Comparison of ENCODE assay signal across 1 cellular context in the genomic region with DNA sequence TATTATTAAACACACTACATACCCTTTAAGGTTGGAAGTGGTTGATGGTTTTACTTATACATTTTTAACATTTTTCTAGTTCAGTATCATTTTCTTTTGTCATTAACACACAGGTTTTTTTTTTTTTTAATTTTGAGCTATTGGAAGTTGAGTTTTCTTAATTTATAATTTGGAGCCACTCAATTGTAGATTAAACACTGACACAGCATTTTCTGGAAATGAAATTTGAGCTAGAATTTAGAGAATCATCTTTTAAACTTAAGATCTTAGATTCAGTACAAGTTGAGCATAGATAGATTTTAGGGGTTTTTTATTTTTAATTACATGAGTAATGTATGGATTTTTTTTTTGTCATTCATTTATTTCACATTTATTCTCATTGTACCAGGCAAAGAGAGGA.
TF ChIP-seq lines count a peak whose summit lies in the region.

No MANE protein-coding gene starts in this region.

TF ChIP-seq in K562, 482 proteins besides CTCF, POLR2A, EP300 and RAD21:
- peak; percentile 42; the same call in 1 of the 2 replicates for TF ChIP-seq MAFK (IDR thresholded peaks at IDR 0.05; ENCODE audit: low read length)
- TF ChIP-seq, protein P1, sequence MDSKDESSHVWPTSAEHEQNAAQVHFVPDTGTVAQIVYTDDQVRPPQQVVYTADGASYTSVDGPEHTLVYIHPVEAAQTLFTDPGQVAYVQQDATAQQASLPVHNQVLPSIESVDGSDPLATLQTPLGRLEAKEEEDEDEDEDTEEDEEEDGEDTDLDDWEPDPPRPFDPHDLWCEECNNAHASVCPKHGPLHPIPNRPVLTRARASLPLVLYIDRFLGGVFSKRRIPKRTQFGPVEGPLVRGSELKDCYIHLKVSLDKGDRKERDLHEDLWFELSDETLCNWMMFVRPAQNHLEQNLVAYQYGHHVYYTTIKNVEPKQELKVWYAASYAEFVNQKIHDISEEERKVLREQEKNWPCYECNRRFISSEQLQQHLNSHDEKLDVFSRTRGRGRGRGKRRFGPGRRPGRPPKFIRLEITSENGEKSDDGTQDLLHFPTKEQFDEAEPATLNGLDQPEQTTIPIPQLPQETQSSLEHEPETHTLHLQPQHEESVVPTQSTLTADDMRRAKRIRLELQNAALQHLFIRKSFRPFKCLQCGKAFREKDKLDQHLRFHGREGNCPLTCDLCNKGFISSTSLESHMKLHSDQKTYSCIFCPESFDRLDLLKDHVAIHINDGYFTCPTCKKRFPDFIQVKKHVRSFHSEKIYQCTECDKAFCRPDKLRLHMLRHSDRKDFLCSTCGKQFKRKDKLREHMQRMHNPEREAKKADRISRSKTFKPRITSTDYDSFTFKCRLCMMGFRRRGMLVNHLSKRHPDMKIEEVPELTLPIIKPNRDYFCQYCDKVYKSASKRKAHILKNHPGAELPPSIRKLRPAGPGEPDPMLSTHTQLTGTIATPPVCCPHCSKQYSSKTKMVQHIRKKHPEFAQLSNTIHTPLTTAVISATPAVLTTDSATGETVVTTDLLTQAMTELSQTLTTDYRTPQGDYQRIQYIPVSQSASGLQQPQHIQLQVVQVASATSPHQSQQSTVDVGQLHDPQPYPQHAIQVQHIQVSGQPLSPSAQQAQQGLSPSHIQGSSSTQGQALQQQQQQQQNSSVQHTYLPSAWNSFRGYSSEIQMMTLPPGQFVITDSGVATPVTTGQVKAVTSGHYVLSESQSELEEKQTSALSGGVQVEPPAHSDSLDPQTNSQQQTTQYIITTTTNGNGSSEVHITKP (IDR thresholded peaks at IDR 0.05; ENCODE audit: partially characterized antibody): no peak
- TF ChIP-seq, protein P2, sequence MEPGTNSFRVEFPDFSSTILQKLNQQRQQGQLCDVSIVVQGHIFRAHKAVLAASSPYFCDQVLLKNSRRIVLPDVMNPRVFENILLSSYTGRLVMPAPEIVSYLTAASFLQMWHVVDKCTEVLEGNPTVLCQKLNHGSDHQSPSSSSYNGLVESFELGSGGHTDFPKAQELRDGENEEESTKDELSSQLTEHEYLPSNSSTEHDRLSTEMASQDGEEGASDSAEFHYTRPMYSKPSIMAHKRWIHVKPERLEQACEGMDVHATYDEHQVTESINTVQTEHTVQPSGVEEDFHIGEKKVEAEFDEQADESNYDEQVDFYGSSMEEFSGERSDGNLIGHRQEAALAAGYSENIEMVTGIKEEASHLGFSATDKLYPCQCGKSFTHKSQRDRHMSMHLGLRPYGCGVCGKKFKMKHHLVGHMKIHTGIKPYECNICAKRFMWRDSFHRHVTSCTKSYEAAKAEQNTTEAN (CRISPR knock-in tag; IDR thresholded peaks at IDR 0.05): no peak
- no peak for TF ChIP-seq ZBED1 (IDR thresholded peaks at IDR 0.05)
- TF ChIP-seq ZFPM2 (CRISPR knock-in tag; IDR thresholded peaks at IDR 0.05): no peak
- peak; percentile 96 for TF ChIP-seq ZNF316 (IDR thresholded peaks at IDR 0.05)
- no peak for TF ChIP-seq BRD9 (IDR thresholded peaks at IDR 0.05; ENCODE audit: low read depth, partially characterized antibody)
- TF ChIP-seq RUNX1 (IDR thresholded peaks at IDR 0.05; ENCODE audit: low read depth): no peak
- peak; percentile 78; the same call in 1 of the 2 replicates for TF ChIP-seq C11orf30 (IDR thresholded peaks at IDR 0.05; ENCODE audit: low read depth)
- TF ChIP-seq SMARCB1 (IDR thresholded peaks at IDR 0.05; ENCODE audit: insufficient read length, low read depth): no peak
- peak; percentile 58; the same call in 1 of the 2 replicates for TF ChIP-seq MAFF (IDR thresholded peaks at IDR 0.05; ENCODE audit: low read length)
- TF ChIP-seq MAFG (tag; conservative IDR thresholded peaks at IDR 0.05): peak; percentile 75
- TF ChIP-seq MED1 (CRISPR knock-in tag; IDR thresholded peaks at IDR 0.05; ENCODE audit: borderline replicate concordance): no peak
- no peak for TF ChIP-seq CREBBP (IDR thresholded peaks at IDR 0.05; ENCODE audit: low read depth, low read length)
